1 cellular context compared by ENCODE assay signal in genomic region chr1:65997693-65998092, GRCh38.
TF ChIP-seq lines count a peak whose summit lies in the region.

No MANE protein-coding gene starts in this region.

TF ChIP-seq in SK-N-SH, 30 proteins besides CTCF, POLR2A, EP300 and RAD21 (continued from another document):
- TF ChIP-seq REST (IDR thresholded peaks at IDR 0.05; ENCODE audit: low read depth, low read length) (no peak), NRF1 (IDR thresholded peaks at IDR 0.05; ENCODE audit: low read depth, low read length) (no peak), NFIC (IDR thresholded peaks at IDR 0.05; ENCODE audit: borderline replicate concordance) (no peak), RXRA (IDR thresholded peaks at IDR 0.05; ENCODE audit: borderline replicate concordance, low read depth) (no peak), EZH2phosphoT487 (IDR thresholded peaks at IDR 0.05; ENCODE audit: borderline replicate concordance, low read depth) (no peak), POLR2AphosphoS5 (IDR thresholded peaks at IDR 0.05; ENCODE audit: low read depth, low read length) (no peak), FOXJ3 (CRISPR knock-in tag; IDR thresholded peaks at IDR 0.05) (no peak)
- TF ChIP-seq, protein P1, sequence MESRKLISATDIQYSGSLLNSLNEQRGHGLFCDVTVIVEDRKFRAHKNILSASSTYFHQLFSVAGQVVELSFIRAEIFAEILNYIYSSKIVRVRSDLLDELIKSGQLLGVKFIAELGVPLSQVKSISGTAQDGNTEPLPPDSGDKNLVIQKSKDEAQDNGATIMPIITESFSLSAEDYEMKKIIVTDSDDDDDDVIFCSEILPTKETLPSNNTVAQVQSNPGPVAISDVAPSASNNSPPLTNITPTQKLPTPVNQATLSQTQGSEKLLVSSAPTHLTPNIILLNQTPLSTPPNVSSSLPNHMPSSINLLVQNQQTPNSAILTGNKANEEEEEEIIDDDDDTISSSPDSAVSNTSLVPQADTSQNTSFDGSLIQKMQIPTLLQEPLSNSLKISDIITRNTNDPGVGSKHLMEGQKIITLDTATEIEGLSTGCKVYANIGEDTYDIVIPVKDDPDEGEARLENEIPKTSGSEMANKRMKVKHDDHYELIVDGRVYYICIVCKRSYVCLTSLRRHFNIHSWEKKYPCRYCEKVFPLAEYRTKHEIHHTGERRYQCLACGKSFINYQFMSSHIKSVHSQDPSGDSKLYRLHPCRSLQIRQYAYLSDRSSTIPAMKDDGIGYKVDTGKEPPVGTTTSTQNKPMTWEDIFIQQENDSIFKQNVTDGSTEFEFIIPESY (IDR thresholded peaks at IDR 0.05; ENCODE audit: borderline replicate concordance, low read depth) = no peak
TF ChIP-seq in SK-N-SH: peak in this region for 0.
